Comparison of ENCODE assay signal across 23 cellular contexts in the genomic region with DNA sequence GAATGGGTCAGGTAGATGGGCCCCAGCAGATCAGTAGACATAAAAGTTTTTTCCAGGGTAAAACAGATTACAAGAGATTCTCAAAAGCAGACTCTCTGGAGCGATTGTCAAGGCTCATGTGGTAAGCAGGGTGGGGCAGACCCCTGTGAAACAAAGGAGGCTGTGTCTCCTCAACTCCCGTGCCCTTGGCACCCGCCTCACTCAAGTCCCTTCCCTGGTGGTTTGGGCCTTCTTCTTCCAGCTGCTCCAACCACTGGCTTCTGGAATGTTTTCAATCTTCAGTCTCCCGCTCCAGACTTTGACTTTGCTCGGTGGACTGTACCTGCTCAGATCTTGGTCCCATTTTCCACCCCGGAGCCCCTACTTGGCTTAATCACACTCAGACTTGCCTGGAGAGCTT.
"Had no signal": no experiment of that assay in that cellular context is flagged by ENCODE, and none has a peak within 500 bp of the region (broad histone marks: within the 10 kb centered on the region; RNA-seq: fewer than 3 reads in every experiment).

No MANE protein-coding gene starts in this region.

- H3K4me3 ChIP-seq: breast epithelium, colonic mucosa, ovary, prostate gland, right atrium auricular region, tibial artery had no signal

- FAIRE-seq: TTC549, urothelium cell line had no signal

- H3K9me3 ChIP-seq: breast epithelium, colonic mucosa, neutrophil, ovary, prostate gland, right atrium auricular region, tibial artery had no signal

- ATAC-seq: activated T-cell treated with anti-CD3 and anti-CD28 coated beads, Interleukin-2, amount 50 U/mL, for 4 hours; left ventricle myocardium superior; natural killer cell had no signal

- H3K27me3 ChIP-seq: breast epithelium, colonic mucosa, ovary, right atrium auricular region had no signal

- H3K4me1 ChIP-seq: breast epithelium, prostate gland, right atrium auricular region, tibial artery had no signal

- H3K27ac ChIP-seq: neutrophil, ovary, prostate gland, right atrium auricular region, tibial artery had no signal

- DNase-seq: activated CD4-positive, alpha-beta T cell treated with anti-CD3 and anti-CD28 coated beads, Interleukin-2, amount 50 U/mL, for 4 hours; activated CD8-positive, alpha-beta memory T cell treated with anti-CD3 and anti-CD28 coated beads, Interleukin-2, amount 50 U/mL, for 48 hours; activated naive CD4-positive, alpha-beta T cell; activated naive CD8-positive, alpha-beta T cell treated with anti-CD3 and anti-CD28 coated beads for 36 hours; activated T-cell treated with anti-CD3 and anti-CD28 coated beads, Interleukin-2, amount 50 U/mL, for 4 hours; colonic mucosa; foreskin fibroblast; glutamatergic neuron; hippocampal formation; left ventricle myocardium superior; mammary epithelial cell; natural killer cell; ovary; stimulated activated CD4-positive, alpha-beta T cell treated with anti-CD3 and anti-CD28 coated beads, Interleukin-12 subunit alpha, Interleukin-12 subunit beta, amount 100 ng/mL, for 4 hours; stimulated activated CD4-positive, alpha-beta T cell treated with anti-CD3 and anti-CD28 coated beads, Interleukin-4, amount 100 ng/mL, for 4 hours; T-helper 1 cell; tibial artery had no signal

- H3K36me3 ChIP-seq: breast epithelium, colonic mucosa, neutrophil, ovary, prostate gland, right atrium auricular region, tibial artery had no signal
